Comparison of ENCODE assay signal across 1 cellular context in the genomic region with DNA sequence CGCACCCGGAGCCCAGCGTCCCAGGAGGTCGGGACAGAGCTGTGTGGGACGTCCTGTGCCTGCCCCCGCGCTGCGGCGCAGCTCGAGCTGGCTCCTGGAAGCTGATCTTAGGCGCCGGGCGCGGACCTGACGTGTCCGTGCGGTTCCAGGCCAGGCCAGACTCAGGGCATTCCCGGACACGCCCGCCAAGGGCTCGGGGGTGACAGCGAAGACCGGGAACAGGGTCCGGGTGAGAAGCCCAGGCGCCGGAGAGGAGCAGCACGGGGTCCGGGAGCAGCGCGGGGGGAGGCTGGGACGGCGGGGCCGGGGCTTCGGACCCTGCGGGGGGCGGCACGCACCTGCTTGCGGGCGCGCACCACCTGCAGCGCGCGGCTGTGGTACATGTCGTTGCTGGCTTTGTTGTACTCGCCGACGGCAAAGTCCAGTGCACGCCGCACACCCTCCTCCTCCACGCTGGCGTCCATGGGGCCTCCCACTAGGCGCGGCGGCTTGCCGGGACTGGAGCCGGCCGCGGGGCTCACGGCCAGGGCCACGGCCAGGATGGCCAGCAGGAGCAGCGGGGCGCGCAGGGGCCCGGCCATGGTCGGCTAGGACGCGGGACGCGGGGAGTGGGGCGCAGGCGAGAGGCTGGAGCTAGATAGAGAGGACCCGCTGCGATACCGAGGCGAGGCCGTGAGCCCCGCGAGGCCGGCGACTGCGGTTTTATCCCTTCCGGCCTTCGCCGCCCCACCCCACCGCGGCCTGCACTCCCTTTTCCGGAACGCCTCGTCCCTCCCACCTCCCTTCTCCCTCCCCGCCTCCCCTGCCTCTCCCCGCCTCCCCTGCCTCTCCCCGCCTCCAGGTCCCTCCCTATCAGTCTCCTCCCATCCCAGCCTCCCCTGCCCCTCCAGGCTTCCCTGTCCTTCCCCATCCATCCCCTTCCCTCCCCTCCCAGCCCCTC.
A peak's percentile ranks its signal among the peaks of the same experiment; 100 is the strongest.
TF ChIP-seq lines count a peak whose summit lies in the region.

A gene with protein sequence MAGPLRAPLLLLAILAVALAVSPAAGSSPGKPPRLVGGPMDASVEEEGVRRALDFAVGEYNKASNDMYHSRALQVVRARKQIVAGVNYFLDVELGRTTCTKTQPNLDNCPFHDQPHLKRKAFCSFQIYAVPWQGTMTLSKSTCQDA (minus strand): TSS at position 674 of the 940 bp plus-strand sequence. CDS start 93 bp downstream, at position 581.

TF ChIP-seq in HEK293, 187 proteins besides CTCF, POLR2A, EP300 and RAD21 (continued from another document):
- peak; percentile 77 for TF ChIP-seq EGR2 (tag by site-specific recombination; IDR thresholded peaks at IDR 0.05; ENCODE audit: low read depth)
- TF ChIP-seq ZNF24 (tag by site-specific recombination; IDR thresholded peaks at IDR 0.05), result no peak
- TF ChIP-seq ZIC2 (tag by site-specific recombination; IDR thresholded peaks at IDR 0.05), result peak; percentile 83
- TF ChIP-seq ZNF394 (tag by site-specific recombination; IDR thresholded peaks at IDR 0.05; ENCODE audit: borderline replicate concordance), result peak; percentile 87
- TF ChIP-seq, protein P1, sequence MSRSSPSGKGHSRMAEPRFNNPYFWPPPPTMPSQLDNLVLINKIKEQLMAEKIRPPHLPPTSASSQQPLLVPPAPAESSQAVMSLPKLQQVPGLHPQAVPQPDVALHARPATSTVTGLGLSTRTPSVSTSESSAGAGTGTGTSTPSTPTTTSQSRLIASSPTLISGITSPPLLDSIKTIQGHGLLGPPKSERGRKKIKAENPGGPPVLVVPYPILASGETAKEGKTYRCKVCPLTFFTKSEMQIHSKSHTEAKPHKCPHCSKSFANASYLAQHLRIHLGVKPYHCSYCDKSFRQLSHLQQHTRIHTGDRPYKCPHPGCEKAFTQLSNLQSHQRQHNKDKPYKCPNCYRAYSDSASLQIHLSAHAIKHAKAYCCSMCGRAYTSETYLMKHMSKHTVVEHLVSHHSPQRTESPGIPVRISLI (tag by site-specific recombination; IDR thresholded peaks at IDR 0.05), result no peak
- peak; percentile 87 for TF ChIP-seq KLF1 (tag by site-specific recombination; IDR thresholded peaks at IDR 0.05)
- peak; percentile 10; the same call in 1 of the 2 replicates for TF ChIP-seq ZXDB (tag by site-specific recombination; IDR thresholded peaks at IDR 0.05)
- no peak for TF ChIP-seq HOXC10 (CRISPR knock-in tag; IDR thresholded peaks at IDR 0.05)
- TF ChIP-seq ZBTB20 (tag by site-specific recombination; IDR thresholded peaks at IDR 0.05), result peak; percentile 48; the same call in 1 of the 2 replicates
- TF ChIP-seq ZNF658 (tag by site-specific recombination; IDR thresholded peaks at IDR 0.05), result no peak
- no peak for TF ChIP-seq ZNF792 (tag by site-specific recombination; IDR thresholded peaks at IDR 0.05)
- peak; percentile 61 for TF ChIP-seq KLF9 (tag by site-specific recombination; IDR thresholded peaks at IDR 0.05; ENCODE audit: low read depth)
- TF ChIP-seq ZNF701 (tag by site-specific recombination; IDR thresholded peaks at IDR 0.05), result no peak
- TF ChIP-seq ZNF335 (tag by site-specific recombination; conservative IDR thresholded peaks at IDR 0.05), result peak; percentile 79
- TF ChIP-seq SP2 (tag by site-specific recombination; IDR thresholded peaks at IDR 0.05), result peak; percentile 87
- TF ChIP-seq, protein P2, sequence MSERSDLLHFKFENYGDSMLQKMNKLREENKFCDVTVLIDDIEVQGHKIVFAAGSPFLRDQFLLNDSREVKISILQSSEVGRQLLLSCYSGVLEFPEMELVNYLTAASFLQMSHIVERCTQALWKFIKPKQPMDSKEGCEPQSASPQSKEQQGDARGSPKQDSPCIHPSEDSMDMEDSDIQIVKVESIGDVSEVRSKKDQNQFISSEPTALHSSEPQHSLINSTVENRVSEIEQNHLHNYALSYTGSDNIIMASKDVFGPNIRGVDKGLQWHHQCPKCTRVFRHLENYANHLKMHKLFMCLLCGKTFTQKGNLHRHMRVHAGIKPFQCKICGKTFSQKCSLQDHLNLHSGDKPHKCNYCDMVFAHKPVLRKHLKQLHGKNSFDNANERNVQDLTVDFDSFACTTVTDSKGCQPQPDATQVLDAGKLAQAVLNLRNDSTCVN (tag by site-specific recombination; optimal IDR thresholded peaks at IDR 0.05), result peak; percentile 90
- TF ChIP-seq ZBTB48 (tag by site-specific recombination; IDR thresholded peaks at IDR 0.05), result no peak; the same call in 1 of the 2 replicates
- TF ChIP-seq, protein P3, sequence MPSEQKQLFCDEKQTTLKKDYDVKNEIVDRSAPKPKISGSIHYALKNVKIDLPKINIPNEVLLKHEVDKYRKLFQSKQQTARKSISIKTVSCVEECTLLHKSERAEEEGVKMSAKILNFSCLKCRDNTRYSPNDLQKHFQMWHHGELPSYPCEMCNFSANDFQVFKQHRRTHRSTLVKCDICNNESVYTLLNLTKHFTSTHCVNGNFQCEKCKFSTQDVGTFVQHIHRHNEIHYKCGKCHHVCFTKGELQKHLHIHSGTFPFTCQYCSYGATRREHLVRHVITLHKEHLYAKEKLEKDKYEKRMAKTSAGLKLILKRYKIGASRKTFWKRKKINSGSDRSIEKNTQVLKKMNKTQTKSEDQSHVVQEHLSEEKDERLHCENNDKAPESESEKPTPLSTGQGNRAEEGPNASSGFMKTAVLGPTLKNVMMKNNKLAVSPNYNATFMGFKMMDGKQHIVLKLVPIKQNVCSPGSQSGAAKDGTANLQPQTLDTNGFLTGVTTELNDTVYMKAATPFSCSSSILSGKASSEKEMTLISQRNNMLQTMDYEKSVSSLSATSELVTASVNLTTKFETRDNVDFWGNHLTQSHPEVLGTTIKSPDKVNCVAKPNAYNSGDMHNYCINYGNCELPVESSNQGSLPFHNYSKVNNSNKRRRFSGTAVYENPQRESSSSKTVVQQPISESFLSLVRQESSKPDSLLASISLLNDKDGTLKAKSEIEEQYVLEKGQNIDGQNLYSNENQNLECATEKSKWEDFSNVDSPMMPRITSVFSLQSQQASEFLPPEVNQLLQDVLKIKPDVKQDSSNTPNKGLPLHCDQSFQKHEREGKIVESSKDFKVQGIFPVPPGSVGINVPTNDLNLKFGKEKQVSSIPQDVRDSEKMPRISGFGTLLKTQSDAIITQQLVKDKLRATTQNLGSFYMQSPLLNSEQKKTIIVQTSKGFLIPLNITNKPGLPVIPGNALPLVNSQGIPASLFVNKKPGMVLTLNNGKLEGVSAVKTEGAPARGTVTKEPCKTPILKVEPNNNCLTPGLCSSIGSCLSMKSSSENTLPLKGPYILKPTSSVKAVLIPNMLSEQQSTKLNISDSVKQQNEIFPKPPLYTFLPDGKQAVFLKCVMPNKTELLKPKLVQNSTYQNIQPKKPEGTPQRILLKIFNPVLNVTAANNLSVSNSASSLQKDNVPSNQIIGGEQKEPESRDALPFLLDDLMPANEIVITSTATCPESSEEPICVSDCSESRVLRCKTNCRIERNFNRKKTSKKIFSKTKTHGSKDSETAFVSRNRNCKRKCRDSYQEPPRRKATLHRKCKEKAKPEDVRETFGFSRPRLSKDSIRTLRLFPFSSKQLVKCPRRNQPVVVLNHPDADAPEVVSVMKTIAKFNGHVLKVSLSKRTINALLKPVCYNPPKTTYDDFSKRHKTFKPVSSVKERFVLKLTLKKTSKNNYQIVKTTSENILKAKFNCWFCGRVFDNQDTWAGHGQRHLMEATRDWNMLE (tag by site-specific recombination; conservative IDR thresholded peaks at IDR 0.05; ENCODE audit: low read depth), result no peak
- TF ChIP-seq GLIS2 (tag by site-specific recombination; IDR thresholded peaks at IDR 0.05), result peak; percentile 89
- TF ChIP-seq, protein P4, sequence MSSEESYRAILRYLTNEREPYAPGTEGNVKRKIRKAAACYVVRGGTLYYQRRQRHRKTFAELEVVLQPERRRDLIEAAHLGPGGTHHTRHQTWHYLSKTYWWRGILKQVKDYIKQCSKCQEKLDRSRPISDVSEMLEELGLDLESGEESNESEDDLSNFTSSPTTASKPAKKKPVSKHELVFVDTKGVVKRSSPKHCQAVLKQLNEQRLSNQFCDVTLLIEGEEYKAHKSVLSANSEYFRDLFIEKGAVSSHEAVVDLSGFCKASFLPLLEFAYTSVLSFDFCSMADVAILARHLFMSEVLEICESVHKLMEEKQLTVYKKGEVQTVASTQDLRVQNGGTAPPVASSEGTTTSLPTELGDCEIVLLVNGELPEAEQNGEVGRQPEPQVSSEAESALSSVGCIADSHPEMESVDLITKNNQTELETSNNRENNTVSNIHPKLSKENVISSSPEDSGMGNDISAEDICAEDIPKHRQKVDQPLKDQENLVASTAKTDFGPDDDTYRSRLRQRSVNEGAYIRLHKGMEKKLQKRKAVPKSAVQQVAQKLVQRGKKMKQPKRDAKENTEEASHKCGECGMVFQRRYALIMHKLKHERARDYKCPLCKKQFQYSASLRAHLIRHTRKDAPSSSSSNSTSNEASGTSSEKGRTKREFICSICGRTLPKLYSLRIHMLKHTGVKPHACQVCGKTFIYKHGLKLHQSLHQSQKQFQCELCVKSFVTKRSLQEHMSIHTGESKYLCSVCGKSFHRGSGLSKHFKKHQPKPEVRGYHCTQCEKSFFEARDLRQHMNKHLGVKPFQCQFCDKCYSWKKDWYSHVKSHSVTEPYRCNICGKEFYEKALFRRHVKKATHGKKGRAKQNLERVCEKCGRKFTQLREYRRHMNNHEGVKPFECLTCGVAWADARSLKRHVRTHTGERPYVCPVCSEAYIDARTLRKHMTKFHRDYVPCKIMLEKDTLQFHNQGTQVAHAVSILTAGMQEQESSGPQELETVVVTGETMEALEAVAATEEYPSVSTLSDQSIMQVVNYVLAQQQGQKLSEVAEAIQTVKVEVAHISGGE (tag by site-specific recombination; conservative IDR thresholded peaks at IDR 0.05; ENCODE audit: low read depth), result peak; percentile 42
- peak; percentile 24; the same call in 1 of the 2 replicates for TF ChIP-seq ZNF146 (tag by site-specific recombination; IDR thresholded peaks at IDR 0.05)
- peak; percentile 54; the same call in 1 of the 2 replicates for TF ChIP-seq YY1 (tag by site-specific recombination; IDR thresholded peaks at IDR 0.05)
- no peak for TF ChIP-seq ZNF169 (tag by site-specific recombination; IDR thresholded peaks at IDR 0.05)
